In the genomic region with DNA sequence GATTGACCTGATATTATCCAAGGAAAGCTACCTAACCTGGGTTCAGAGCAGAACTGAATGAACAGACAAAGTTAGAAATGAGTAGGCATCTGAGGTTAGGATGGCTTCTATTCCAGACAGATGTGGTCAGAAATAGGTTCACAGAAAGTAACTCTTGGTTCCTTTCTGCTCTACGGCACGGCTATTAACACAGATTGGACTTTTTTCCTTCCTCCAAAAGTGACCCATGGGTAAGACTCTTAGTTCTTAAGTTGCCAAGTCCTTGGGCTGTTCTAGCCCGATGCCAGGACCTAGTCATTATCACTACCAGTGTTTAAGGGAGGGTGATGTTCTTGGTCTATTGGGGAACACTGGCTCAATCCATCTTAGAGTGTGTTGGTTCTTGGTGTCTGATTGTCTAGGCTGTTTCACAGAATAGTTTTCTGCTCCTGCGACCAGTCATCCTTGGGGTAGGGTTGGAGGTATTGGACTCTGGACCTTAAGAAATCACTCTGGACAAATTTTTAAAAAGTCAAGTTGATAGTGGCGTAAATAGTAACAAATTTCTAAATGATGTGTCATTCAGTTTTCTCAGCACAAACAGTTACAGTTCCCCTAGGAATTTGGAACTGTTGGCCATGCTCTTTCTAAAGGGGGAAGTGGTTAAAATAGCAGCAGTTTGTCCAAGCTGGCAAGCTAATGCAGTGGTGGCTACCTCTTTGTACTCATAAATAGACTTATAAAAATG, we compare ENCODE assay signal across 8 cellular contexts.
DNase-seq lines count a peak whose midpoint lies in the region; ATAC-seq and TF ChIP-seq lines count a peak whose summit lies in the region.

No MANE protein-coding gene starts in this region.

- H3K4me2 ChIP-seq in neural progenitor cell: no peak overlapping the region

- no peak overlapping the region for H2AFZ ChIP-seq in neural progenitor cell (replicated peaks)

- peaks cover 2% of the 10 kb centered on the region for H3K4me1 Mint-ChIP-seq in neural progenitor cell

- H3K9me3 Mint-ChIP-seq in neural progenitor cell: no peaks in the 10 kb centered on the region

- no peaks in the 10 kb centered on the region for H3K36me3 Mint-ChIP-seq in neural progenitor cell

- H3K27me3 Mint-ChIP-seq in neural progenitor cell (ENCODE audit: insufficient read depth, low read depth): no peaks in the 10 kb centered on the region

- no peak overlapping the region for H3K9ac ChIP-seq in neural progenitor cell

- H3F3A ChIP-seq in neural progenitor cell (ENCODE audit: low read depth): no peaks in the 10 kb centered on the region

- H3K36me3 ChIP-seq in body of pancreas (replicated peaks in 1 of 2; ENCODE audit: insufficient read depth in 1 of 2, low read depth in 2 of 2): no peaks in the 10 kb centered on the region
- no peaks in the 10 kb centered on the region for H3K36me3 ChIP-seq in ovary
- H3K36me3 ChIP-seq in neural progenitor cell: no peaks in the 10 kb centered on the region

- H3K9me3 ChIP-seq in body of pancreas: no peaks in the 10 kb centered on the region
- H3K9me3 ChIP-seq in ovary: no peaks in the 10 kb centered on the region
- no peaks in the 10 kb centered on the region for H3K9me3 ChIP-seq in neural progenitor cell (ENCODE audit: low read depth)

- H3K27ac Mint-ChIP-seq in neural progenitor cell: no peak overlapping the region

- H3K4me1 ChIP-seq in body of pancreas (no peaks in the 10 kb centered on the region), ovary (ENCODE audit: insufficient read depth) (no peaks in the 10 kb centered on the region), neural progenitor cell (peaks cover 4% of the 10 kb centered on the region)

- DNase-seq in body of pancreas (peak in 1 of 4 donors; percentile 30), HuH-7 (ENCODE audit: low spot score) (no peak), ovary (no peak), neural progenitor cell (ENCODE audit: low spot score) (no peak)
- no peak for DNase-seq in stimulated activated naive CD4-positive, alpha-beta T cell (lab: John Stamatoyannopoulos, UW)

- intact Hi-C loops in body of pancreas (cut with DNase I): no loop called here
- intact Hi-C loops in ovary (cut with DNase I): no loop called here

- H4K20me1 ChIP-seq in neural progenitor cell (ENCODE audit: low read depth): no peaks in the 10 kb centered on the region

- ATAC-seq in GM18519 (IDR thresholded peaks at IDR 0.05; ENCODE audit: low FRiP score, unreplicated experiment) (peak; percentile 33), HG03066 (IDR thresholded peaks at IDR 0.05; ENCODE audit: low read depth, unreplicated experiment) (peak; percentile 63), body of pancreas (peak; percentile 33)

- H3K79me2 ChIP-seq in neural progenitor cell (ENCODE audit: low read depth): no peaks in the 10 kb centered on the region

- WGBS in body of pancreas, 2 donors: 54 to 70% methylated on average over 5 of the region's 5 CpGs
- 59 to 71% (median 66%) methylated on average over 5 of the region's 5 CpGs for WGBS in ovary, 3 donors

- no peak for TF ChIP-seq CTCF in body of pancreas (IDR thresholded peaks at IDR 0.05)
- no peak for TF ChIP-seq CTCF in ovary (IDR thresholded peaks at IDR 0.05)
- TF ChIP-seq CTCF in neural progenitor cell (IDR thresholded peaks at IDR 0.05): no peak

- TF ChIP-seq POLR2A in body of pancreas (IDR thresholded peaks at IDR 0.05) (no peak), ovary (IDR thresholded peaks at IDR 0.05) (no peak)

- no peak overlapping the region for H3K4me3 Mint-ChIP-seq in neural progenitor cell

- H3K27me3 ChIP-seq in body of pancreas (no peaks in the 10 kb centered on the region), ovary (no peaks in the 10 kb centered on the region), neural progenitor cell (no peaks in the 10 kb centered on the region)

- no peak for TF ChIP-seq EP300 in ovary (IDR thresholded peaks at IDR 0.05)

- H3K27ac ChIP-seq in body of pancreas: no peak overlapping the region
- H3K27ac ChIP-seq in skin epidermis: peak overlapping the region in 11 of 21 experiments; percentile 14 to 77 (median 39)
- H3K27ac ChIP-seq in ovary: no peak overlapping the region
- H3K27ac ChIP-seq in neural progenitor cell: no peak overlapping the region

- H3K4me3 ChIP-seq in body of pancreas (no peak overlapping the region), skin epidermis (no peak overlapping the region), ovary (no peak overlapping the region), neural progenitor cell (no peak overlapping the region)

Comparison
In these comparisons a context has a peak if more than half of its experiments do, and no peak if none do; other contexts are left out.
1. H3K27ac ChIP-seq: peak in skin epidermis (11 of 21); none in body of pancreas (0 of 4), ovary (0 of 2) and neural progenitor cell (single experiment).
2. Peak in every context shown above with its lines, with median percentiles within 50 percentile points of each other: ATAC-seq.